In genomic region chr5:175037820-175038219, GRCh38 we compare ENCODE assay signal across 3 cellular contexts.
TF ChIP-seq lines count a peak whose summit lies in the region.

No MANE protein-coding gene starts in this region.

TF ChIP-seq in IMR-90, 13 proteins besides CTCF, POLR2A, EP300 and RAD21:
- TF ChIP-seq ELK1 (IDR thresholded peaks at IDR 0.05; ENCODE audit: borderline replicate concordance, low read depth, low read length) = no peak
- peak; percentile 57 for TF ChIP-seq CEBPB (IDR thresholded peaks at IDR 0.05; ENCODE audit: low read depth, low read length)

TF ChIP-seq in K562, 482 proteins besides CTCF, POLR2A, EP300 and RAD21:
- TF ChIP-seq NFXL1 (CRISPR knock-in tag; IDR thresholded peaks at IDR 0.05) (no peak), GTF2F1 (IDR thresholded peaks at IDR 0.05; ENCODE audit: low read depth, low read length) (no peak), DACH1 (IDR thresholded peaks at IDR 0.05; ENCODE audit: partially characterized antibody) (no peak), ATF3 (IDR thresholded peaks at IDR 0.05) (peak; percentile 33; the same call in 1 of the 2 replicates), ATF3 (CRISPR knock-in tag; conservative IDR thresholded peaks at IDR 0.05) (no peak), TFAP4 (CRISPR knock-in tag; IDR thresholded peaks at IDR 0.05; ENCODE audit: borderline replicate concordance) (no peak), SP2 (IDR thresholded peaks at IDR 0.05; ENCODE audit: extremely low read depth, low read depth, low read length, poor library complexity, severe bottlenecking) (no peak), RNF219 (CRISPR knock-in tag; IDR thresholded peaks at IDR 0.05) (no peak), CEBPG (CRISPR knock-in tag; IDR thresholded peaks at IDR 0.05) (no peak), CEBPG (tag; conservative IDR thresholded peaks at IDR 0.05 in 1 of 2, IDR thresholded peaks at IDR 0.05 in 1 of 2) (0 out of 4 replicates have a peak, but pooled peaks of 1 of the 2 experiments have one; percentile 15), MCM2 (IDR thresholded peaks at IDR 0.05; ENCODE audit: low read depth) (no peak), CEBPB (tag; IDR thresholded peaks at IDR 0.05) (peak; percentile 14; the same call in 1 of the 2 replicates), PHF20 (IDR thresholded peaks at IDR 0.05; ENCODE audit: partially characterized antibody) (no peak), ZNF592 (IDR thresholded peaks at IDR 0.05) (no peak), HLTF (IDR thresholded peaks at IDR 0.05) (no peak)
TF ChIP-seq in K562: peak in this region for 3.

TF ChIP-seq in HepG2, 621 proteins besides CTCF, POLR2A, EP300 and RAD21:
- 0 out of 2 replicates have a peak, but pooled peaks have one; percentile 30 for TF ChIP-seq ATF7 (IDR thresholded peaks at IDR 0.05)
- TF ChIP-seq ATF7 (CRISPR knock-in tag; IDR thresholded peaks at IDR 0.05) = no peak
- no peak for TF ChIP-seq ZNF570 (CRISPR knock-in tag; IDR thresholded peaks at IDR 0.05; ENCODE audit: borderline replicate concordance)
- TF ChIP-seq CEBPB (IDR thresholded peaks at IDR 0.05; ENCODE audit: borderline replicate concordance, low read depth, low read length) = peak; percentile 67
- TF ChIP-seq ZNF629 (CRISPR knock-in tag; conservative IDR thresholded peaks at IDR 0.05) = no peak
